8 cellular contexts compared by ENCODE assay signal in the genomic region with DNA sequence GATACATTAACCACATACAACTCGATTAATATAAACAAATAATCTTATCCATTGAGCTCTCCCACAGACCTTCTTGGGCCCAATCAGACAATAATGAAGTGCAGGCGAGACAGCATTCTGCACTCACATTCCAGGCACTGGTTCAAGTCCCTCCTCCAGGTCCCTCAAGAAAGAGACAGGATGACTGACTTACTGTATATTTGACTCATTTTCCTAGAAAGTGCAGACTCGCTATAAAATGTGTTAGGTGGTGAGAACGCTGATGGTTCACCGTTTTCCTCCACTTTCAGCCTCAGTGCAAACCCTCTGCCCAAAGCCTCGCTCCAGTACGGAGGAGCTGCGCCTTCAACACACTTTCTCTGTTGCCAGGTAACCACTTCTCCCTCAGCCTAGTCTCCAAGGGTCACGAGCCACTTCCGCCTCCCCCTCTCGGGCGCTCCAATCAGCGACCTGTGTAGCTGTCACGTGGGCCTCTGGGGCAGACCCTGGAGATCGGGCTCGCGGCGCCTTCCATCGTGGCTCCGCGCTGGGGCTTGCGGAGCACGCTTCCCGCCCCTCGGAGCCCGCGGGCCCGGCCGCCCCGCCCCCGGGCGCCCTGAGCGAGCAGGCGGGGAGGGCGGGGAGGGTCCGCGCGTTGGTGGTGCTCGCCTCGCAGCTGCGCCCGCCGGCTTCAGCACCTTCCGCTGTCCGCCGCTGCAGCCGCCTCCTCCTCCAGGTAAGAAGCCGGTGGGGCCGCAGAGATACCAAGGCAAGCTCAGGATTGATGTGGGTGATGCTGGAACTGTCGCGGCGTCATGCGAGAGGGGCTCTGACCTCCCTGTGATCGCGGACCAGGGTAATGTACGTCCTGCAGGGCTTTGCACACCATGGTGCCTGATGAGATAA.
A peak's percentile ranks its signal among the peaks of the same experiment; 100 is the strongest.
DNase-seq lines count a peak whose midpoint lies in the region; ATAC-seq, FAIRE-seq and TF ChIP-seq lines count a peak whose summit lies in the region.

Gene WDR17 (plus strand): TSS at position 477 of the 885 bp plus-strand sequence. CDS start 45,740 bp downstream, outside the sequence.

- FAIRE-seq in urothelium cell line (lab: Jason Lieb, UNC) = no peak

- peaks cover 9% of the 10 kb centered on the region for H3K4me1 Mint-ChIP-seq in T-helper 2 cell treated with Interferon-gamma antibody and Interleukin-4, amounts not matched to agents 5 μg/mL and 100 μg/mL, for 36 hours (ENCODE audit: low read depth)

- H3K27me3 Mint-ChIP-seq in T-helper 2 cell treated with Interferon-gamma antibody and Interleukin-4, amounts not matched to agents 5 μg/mL and 100 μg/mL, for 36 hours (ENCODE audit: low read depth) = peaks cover 20% of the 10 kb centered on the region

- no peaks in the 10 kb centered on the region for H3K36me3 ChIP-seq in rectal smooth muscle tissue (ENCODE audit: control insufficient read depth, insufficient read depth, low read length)

- H3K9me3 Mint-ChIP-seq in T-helper 2 cell treated with Interferon-gamma antibody and Interleukin-4, amounts not matched to agents 5 μg/mL and 100 μg/mL, for 36 hours = no peaks in the 10 kb centered on the region

- H3K27ac Mint-ChIP-seq in T-helper 2 cell treated with Interferon-gamma antibody and Interleukin-4, amounts not matched to agents 5 μg/mL and 100 μg/mL, for 36 hours = no peak within 1 kb of the TSS

- H3K9ac ChIP-seq in rectal smooth muscle tissue (ENCODE audit: low read length) = peak within 1 kb of the TSS; percentile 59

- no peak for TF ChIP-seq CTCF in GM13977 (IDR thresholded peaks at IDR 0.05; ENCODE audit: extremely low read depth, insufficient read depth, missing control alignments)

- H3K4me1 ChIP-seq in rectal smooth muscle tissue (ENCODE audit: control insufficient read depth, insufficient read depth, low read length) = peaks cover 4% of the 10 kb centered on the region

- H3K4me3 ChIP-seq in rectal smooth muscle tissue (ENCODE audit: low read length) = peak within 1 kb of the TSS; percentile 75

- in situ Hi-C loops in GM13977 (cut with MboI; ENCODE audit: low pct_unique_long_range_greater_than_20kb, low sequenced_read_pairs, unreplicated experiment) = no loop called here

- peak within 1 kb of the TSS; percentile 90 for H3K4me3 Mint-ChIP-seq in T-helper 2 cell treated with Interferon-gamma antibody and Interleukin-4, amounts not matched to agents 5 μg/mL and 100 μg/mL, for 36 hours

- no peaks in the 10 kb centered on the region for H3K36me3 Mint-ChIP-seq in T-helper 2 cell treated with Interferon-gamma antibody and Interleukin-4, amounts not matched to agents 5 μg/mL and 100 μg/mL, for 36 hours (ENCODE audit: low read depth)

- peak; percentile 95 for DNase-seq in GM13977 (ENCODE audit: low spot score)
- DNase-seq in NCI-H187 treated with DMSO at 0.1 percent for 48 hours (lab: John Stamatoyannopoulos, UW) = peak; percentile 66
- DNase-seq in T-helper 2 cell treated with Interferon-gamma antibody and Interleukin-4, amounts not matched to agents 5 μg/mL and 100 μg/mL, for 36 hours (ENCODE audit: low spot score) = peak; percentile 70
- DNase-seq in anterior cingulate cortex (lab: John Stamatoyannopoulos, UW) = peak; percentile 77 to 97 (median 93)
- DNase-seq in hepatic stellate cell (ENCODE audit: low spot score) = peak; percentile 75
- DNase-seq in urothelium cell line (ENCODE audit: low spot score) = peak; percentile 96

- no peaks in the 10 kb centered on the region for H3K27me3 ChIP-seq in rectal smooth muscle tissue (ENCODE audit: control insufficient read depth, insufficient read depth, low read length)

- peak; percentile 100 for ATAC-seq in HG02870 (IDR thresholded peaks at IDR 0.05; ENCODE audit: unreplicated experiment)

- H3K27ac ChIP-seq in rectal smooth muscle tissue (ENCODE audit: low read depth, low read length) = peak within 1 kb of the TSS; percentile 43

Comparison
In these comparisons a context has a peak if more than half of its experiments do, and no peak if none do; other contexts are left out.
1. Peak in every context shown above with its lines: DNase-seq, ATAC-seq, H3K4me3 ChIP-seq and H3K27ac ChIP-seq.